ENCODE assay signal across 1 cellular context in the genomic region with DNA sequence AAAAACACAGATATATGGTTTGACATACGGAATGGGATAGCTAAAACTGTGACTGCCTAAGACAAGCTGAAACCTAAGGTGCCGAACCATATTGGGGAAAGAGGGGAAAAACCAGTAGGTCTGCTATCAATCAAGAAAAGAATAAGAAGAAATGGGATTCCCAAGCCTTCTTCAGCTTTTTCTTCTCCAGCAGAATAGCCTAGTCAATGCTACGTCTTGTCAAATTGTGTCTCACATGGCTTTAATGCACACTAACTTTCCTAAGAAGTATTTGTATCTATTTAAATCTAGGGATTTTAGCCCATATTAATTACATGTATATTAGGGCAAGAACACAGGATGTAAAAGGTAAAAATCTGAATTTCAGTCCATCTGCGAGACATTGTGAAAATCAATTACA.
A peak's percentile ranks its signal among the peaks of the same experiment; 100 is the strongest.
TF ChIP-seq lines count a peak whose summit lies in the region.

No MANE protein-coding gene starts in this region.

TF ChIP-seq in HepG2, 621 proteins besides CTCF, POLR2A, EP300 and RAD21 (continued from another document):
- TF ChIP-seq, protein P1, sequence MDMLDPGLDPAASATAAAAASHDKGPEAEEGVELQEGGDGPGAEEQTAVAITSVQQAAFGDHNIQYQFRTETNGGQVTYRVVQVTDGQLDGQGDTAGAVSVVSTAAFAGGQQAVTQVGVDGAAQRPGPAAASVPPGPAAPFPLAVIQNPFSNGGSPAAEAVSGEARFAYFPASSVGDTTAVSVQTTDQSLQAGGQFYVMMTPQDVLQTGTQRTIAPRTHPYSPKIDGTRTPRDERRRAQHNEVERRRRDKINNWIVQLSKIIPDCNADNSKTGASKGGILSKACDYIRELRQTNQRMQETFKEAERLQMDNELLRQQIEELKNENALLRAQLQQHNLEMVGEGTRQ (IDR thresholded peaks at IDR 0.05; ENCODE audit: low read depth, low read length) = no peak
- TF ChIP-seq, protein P1 (CRISPR knock-in tag; IDR thresholded peaks at IDR 0.05; ENCODE audit: borderline replicate concordance) = 0 out of 2 replicates have a peak, but pooled peaks have one; percentile 24
- TF ChIP-seq NR2F6 (IDR thresholded peaks at IDR 0.05) = no peak
- no peak for TF ChIP-seq NR2F6 (CRISPR knock-in tag; IDR thresholded peaks at IDR 0.05)
- no peak for TF ChIP-seq ZIK1 (CRISPR knock-in tag; IDR thresholded peaks at IDR 0.05; ENCODE audit: borderline replicate concordance, low read depth)
- TF ChIP-seq FOXO1 (CRISPR knock-in tag; IDR thresholded peaks at IDR 0.05) = no peak
